In the genomic region with DNA sequence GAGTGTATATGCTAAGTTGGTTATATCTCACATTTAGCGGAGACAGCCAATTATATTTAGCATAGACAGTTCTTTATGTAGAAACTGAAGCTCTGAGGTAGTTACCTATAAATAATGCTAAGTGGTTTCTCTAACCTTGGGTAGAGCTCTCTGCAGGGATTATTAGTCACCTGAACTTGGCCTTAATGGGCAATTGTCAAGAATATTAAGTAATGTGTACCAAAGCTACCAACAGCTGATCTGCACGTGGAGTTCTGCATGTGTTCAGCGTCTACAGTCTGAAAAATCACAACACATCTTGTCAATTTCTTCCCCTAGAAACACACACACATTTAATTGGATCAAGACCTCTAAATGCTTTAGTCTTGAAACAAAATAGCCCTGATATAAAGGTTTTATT, we compare ENCODE assay signal across 24 cellular contexts.
"Had no signal": no experiment of that assay in that cellular context is flagged by ENCODE, and none has a peak within 500 bp of the region (broad histone marks: within the 10 kb centered on the region; RNA-seq: fewer than 3 reads in every experiment).

No MANE protein-coding gene starts in this region.

- H3K27me3 Mint-ChIP-seq: activated naive CD8-positive, alpha-beta T cell treated with anti-CD3 and anti-CD28 coated beads, Interleukin-2, amount 10 ng/mL, durations not matched to agents 7 days and 5 days; IgD-negative memory B cell had no signal

- H3K4me3 Mint-ChIP-seq: activated CD8-positive, alpha-beta T cell treated with anti-CD3 and anti-CD28 coated beads, Interleukin-2, amount 10 ng/mL, durations not matched to agents 7 days and 5 days; activated naive CD8-positive, alpha-beta T cell treated with anti-CD3 and anti-CD28 coated beads, Interleukin-2, amount 10 ng/mL, durations not matched to agents 7 days and 5 days; IgD-negative memory B cell; T-helper 2 cell treated with Interferon-gamma antibody and Interleukin-4, amounts not matched to agents 5 μg/mL and 100 μg/mL, for 36 hours had no signal

- H3K9me3 ChIP-seq: adrenal gland, SJSA1 had no signal

- H3K4me1 Mint-ChIP-seq: activated naive CD8-positive, alpha-beta T cell treated with anti-CD3 and anti-CD28 coated beads, Interleukin-2, amount 10 ng/mL, durations not matched to agents 7 days and 5 days; IgD-negative memory B cell had no signal

- H3K4me3 ChIP-seq: adrenal gland, SJSA1 had no signal

- H3K9me3 Mint-ChIP-seq: activated naive CD8-positive, alpha-beta T cell treated with anti-CD3 and anti-CD28 coated beads, Interleukin-2, amount 10 ng/mL, durations not matched to agents 7 days and 5 days had no signal

- H3K36me3 Mint-ChIP-seq: activated naive CD8-positive, alpha-beta T cell treated with anti-CD3 and anti-CD28 coated beads, Interleukin-2, amount 10 ng/mL, durations not matched to agents 7 days and 5 days; IgD-negative memory B cell had no signal

- H3K36me3 ChIP-seq: adrenal gland, SJSA1 had no signal

- H3K4me1 ChIP-seq: adrenal gland had no signal

- DNase-seq: activated CD4-positive, alpha-beta T cell treated with anti-CD3 and anti-CD28 coated beads for 4 hours; activated CD8-positive, alpha-beta memory T cell treated with anti-CD3 and anti-CD28 coated beads, Interleukin-2, amount 50 U/mL, for 48 hours; activated CD8-positive, alpha-beta T cell treated with anti-CD3 and anti-CD28 coated beads, Interleukin-2, amount 10 ng/mL, durations not matched to agents 7 days and 5 days; activated naive CD4-positive, alpha-beta T cell treated with anti-CD3 and anti-CD28 coated beads, Interleukin-2, amount 50 U/mL, for 16 hours; activated naive CD8-positive, alpha-beta T cell treated with anti-CD3 and anti-CD28 coated beads, Interleukin-2, amount 10 ng/mL, durations not matched to agents 7 days and 5 days; activated T-cell treated with anti-CD3 and anti-CD28 coated beads, Interleukin-2, amount 50 U/mL, for 1 hour; adrenal gland; anterior cingulate cortex; KG1; NCI-H1048; NCI-H1436 treated with DMSO at 0.1 percent for 48 hours; NCI-H187; NCI-H2081 treated with DMSO at 0.1 percent for 48 hours; NCI-H2171 treated with DMSO at 0.1 percent for 48 hours; NCI-H226; NCI-H510A; PC-3; SHP77; SW 1271 had no signal

- H3K27me3 ChIP-seq: adrenal gland, SJSA1 had no signal

- H3K27ac ChIP-seq: adrenal gland, SJSA1 had no signal

- ATAC-seq: activated CD4-positive, CD25-positive, alpha-beta regulatory T cell treated with anti-CD3 and anti-CD28 coated beads, Interleukin-2, amount 50 U/mL, for 24 hours; activated CD8-positive, alpha-beta T cell treated with anti-CD3 and anti-CD28 coated beads, Interleukin-2, amount 10 ng/mL, durations not matched to agents 7 days and 5 days; PC-3; SK-N-SH treated with all-trans-retinoic acid at 6 μM for 48 hours had no signal

- H3K27ac Mint-ChIP-seq: activated CD8-positive, alpha-beta T cell treated with anti-CD3 and anti-CD28 coated beads, Interleukin-2, amount 10 ng/mL, durations not matched to agents 7 days and 5 days; activated naive CD8-positive, alpha-beta T cell treated with anti-CD3 and anti-CD28 coated beads, Interleukin-2, amount 10 ng/mL, durations not matched to agents 7 days and 5 days; IgD-negative memory B cell; T-helper 2 cell treated with Interferon-gamma antibody and Interleukin-4, amounts not matched to agents 5 μg/mL and 100 μg/mL, for 36 hours had no signal
